15 cellular contexts compared by ENCODE assay signal in genomic region chr3:87410110-87410509, GRCh38.
"Had no signal": no experiment of that assay in that cellular context is flagged by ENCODE, and none has a peak within 500 bp of the region (broad histone marks: within the 10 kb centered on the region; RNA-seq: fewer than 3 reads in every experiment).

No MANE protein-coding gene starts in this region.

- H3K27me3 ChIP-seq: colonic mucosa, hepatocyte, left lung, ovary, right lobe of liver, tibial artery had no signal

- ATAC-seq: activated CD4-positive, CD25-positive, alpha-beta regulatory T cell treated with anti-CD3 and anti-CD28 coated beads, Interleukin-2, amount 50 U/mL, for 24 hours; left lung; right lobe of liver; stimulated activated effector memory CD8-positive, alpha-beta T cell treated with anti-CD3 and anti-CD28 coated beads, Interleukin-12 subunit alpha, Interleukin-12 subunit beta, amount 100 ng/mL, for 72 hours had no signal

- H3K27ac ChIP-seq: colonic mucosa, hepatocyte, left lung, ovary, right lobe of liver, tibial artery had no signal

- H3K36me3 ChIP-seq: colonic mucosa, left lung, ovary, right lobe of liver, tibial artery had no signal

- DNase-seq: activated naive CD4-positive, alpha-beta T cell treated with anti-CD3 and anti-CD28 coated beads, Interleukin-2, amount 10 ng/mL, durations not matched to agents 7 days and 5 days; activated T-cell treated with anti-CD3 and anti-CD28 coated beads, Interleukin-2, amount 50 U/mL, for 1 hour; caudate nucleus; colonic mucosa; islet precursor cell; left lung; mammary epithelial cell; ovary; right lobe of liver; stimulated activated CD4-positive, alpha-beta T cell treated with anti-CD3 and anti-CD28 coated beads, Interleukin-1b, Interleukin-23, amount 100 ng/mL, for 48 hours; T-helper 9 cell; tibial artery had no signal

- H3K4me3 ChIP-seq: colonic mucosa, hepatocyte, left lung, ovary, right lobe of liver, tibial artery had no signal
